In the genomic region with DNA sequence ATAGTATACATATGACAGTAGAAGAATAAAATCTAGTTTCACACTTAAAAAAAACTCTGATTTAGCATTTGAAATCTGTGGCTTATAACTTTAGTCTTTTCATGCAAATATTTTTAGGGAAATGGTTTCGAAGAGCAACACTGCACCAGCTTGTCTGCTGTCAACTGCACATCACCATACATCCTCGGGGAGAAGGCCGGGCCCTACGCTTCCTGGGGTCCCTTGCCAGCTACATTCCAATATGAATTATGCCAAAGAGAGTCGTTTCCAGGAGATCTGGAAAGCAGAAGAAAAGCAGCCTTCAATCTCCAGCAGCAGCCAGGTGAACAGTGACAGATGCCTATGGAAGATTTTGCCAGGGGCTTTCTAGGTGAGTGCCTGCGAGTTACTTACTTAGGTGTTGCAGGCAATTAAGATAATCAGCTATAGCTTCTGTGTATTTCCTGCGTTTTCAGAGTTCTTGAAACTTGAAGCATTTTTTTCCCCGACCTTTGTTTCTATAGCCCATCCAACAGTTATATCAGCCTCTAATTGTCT, we compare ENCODE assay signal across 19 cellular contexts.
A peak's percentile ranks its signal among the peaks of the same experiment; 100 is the strongest.
DNase-seq lines count a peak whose midpoint lies in the region; ATAC-seq, FAIRE-seq and TF ChIP-seq lines count a peak whose summit lies in the region.
"Had no signal": no experiment of that assay in that cellular context is flagged by ENCODE, and none has a peak within 500 bp of the region (broad histone marks: within the 10 kb centered on the region; RNA-seq: fewer than 3 reads in every experiment).

No MANE protein-coding gene starts in this region.

- H3K27me3 ChIP-seq in astrocyte (ENCODE audit: insufficient read depth, low read length) (no peaks in the 10 kb centered on the region), keratinocyte (ENCODE audit: control insufficient read depth, extremely low read depth, insufficient read depth, low read length) (no peaks in the 10 kb centered on the region), upper lobe of right lung (no peaks in the 10 kb centered on the region), hepatocyte (no peaks in the 10 kb centered on the region)
- H3K27me3 ChIP-seq: vagina had no signal

- H3K4me3 ChIP-seq in HEK293 (ENCODE audit: low read depth, low read length) (no peak overlapping the region), astrocyte (ENCODE audit: insufficient read depth, low read depth, low read length) (peak overlapping the region; percentile 2), keratinocyte (ENCODE audit: control insufficient read depth in 2 of 3, extremely low read depth in 1 of 3, insufficient read depth in 2 of 3, low read depth in 1 of 3, low read length in 3 of 3) (peak overlapping the region in 2 of 3 experiments; percentile 1 to 18), upper lobe of right lung (no peak overlapping the region), hepatocyte (no peak overlapping the region)
- H3K4me3 ChIP-seq: GM12878, left ventricle myocardium inferior, vagina had no signal

- H3K4me3 Mint-ChIP-seq in astrocyte (ENCODE audit: unreplicated experiment) (no peak overlapping the region), CD14-positive monocyte (no peak overlapping the region)
- H3K4me3 Mint-ChIP-seq: activated CD4-positive, alpha-beta T cell treated with anti-CD3 and anti-CD28 coated beads, Interleukin-2, amount 10 ng/mL, durations not matched to agents 7 days and 5 days had no signal

- H3K27ac ChIP-seq in HEK293 (ENCODE audit: extremely low read depth, low read depth, low read length) (no peak overlapping the region), astrocyte (ENCODE audit: low read depth, low read length) (peak overlapping the region; percentile 17), keratinocyte (ENCODE audit: control insufficient read depth, insufficient read depth, low read length) (peak overlapping the region; percentile 54), upper lobe of right lung (peak overlapping the region; percentile 26), hepatocyte (no peak overlapping the region)
- H3K27ac ChIP-seq: left ventricle myocardium inferior, parathyroid adenoma, RWPE1, vagina had no signal

- CTCF ChIA-PET in HEK293 (lab: Yijun Ruan, JAX) = interaction anchor here (0.6 to 3.1 kb wide), 4 partner anchors 27 to 47 kb away, joined by 3 to 12 read pairs (median 4); no protein-coding TSS in a partner anchor

- H3K9me3 ChIP-seq in HEK293 (ENCODE audit: control insufficient read depth, insufficient read depth, low read depth, low read length) (no peaks in the 10 kb centered on the region), astrocyte (ENCODE audit: insufficient read depth, low read depth, low read length) (no peaks in the 10 kb centered on the region), keratinocyte (ENCODE audit: control insufficient read depth, low read depth, low read length) (no peaks in the 10 kb centered on the region), upper lobe of right lung (no peaks in the 10 kb centered on the region), hepatocyte (ENCODE audit: low read depth) (no peaks in the 10 kb centered on the region)
- H3K9me3 ChIP-seq: left ventricle myocardium inferior, vagina had no signal

- H2AFZ ChIP-seq in astrocyte (ENCODE audit: low read depth, low read length) (peak overlapping the region; percentile 1), keratinocyte (ENCODE audit: control insufficient read depth, low read length) (peak overlapping the region; percentile 57), hepatocyte (no peak overlapping the region)
- H2AFZ ChIP-seq: parathyroid adenoma had no signal

- H3K9me1 ChIP-seq in keratinocyte (ENCODE audit: control insufficient read depth, extremely low read depth, insufficient read depth, low read length) = no peaks in the 10 kb centered on the region

- H3K9me3 Mint-ChIP-seq in astrocyte (ENCODE audit: unreplicated experiment) (peaks cover 3% of the 10 kb centered on the region), CD14-positive monocyte (no peaks in the 10 kb centered on the region)
- H3K9me3 Mint-ChIP-seq: activated CD4-positive, alpha-beta T cell treated with anti-CD3 and anti-CD28 coated beads, Interleukin-2, amount 10 ng/mL, durations not matched to agents 7 days and 5 days had no signal

- peak overlapping the region; percentile 86 for H3K27ac Mint-ChIP-seq in astrocyte (ENCODE audit: unreplicated experiment)
- H3K27ac Mint-ChIP-seq in CD14-positive monocyte = no peak overlapping the region
- H3K27ac Mint-ChIP-seq: activated CD4-positive, alpha-beta T cell treated with anti-CD3 and anti-CD28 coated beads, Interleukin-2, amount 10 ng/mL, durations not matched to agents 7 days and 5 days had no signal

- H3K36me3 ChIP-seq in HEK293 (ENCODE audit: control insufficient read depth in 2 of 2, insufficient read depth in 1 of 2, low read length in 2 of 2) (no peaks in the 10 kb centered on the region), astrocyte (ENCODE audit: insufficient read depth, low read length) (no peaks in the 10 kb centered on the region), keratinocyte (ENCODE audit: control insufficient read depth in 2 of 2, extremely low read depth in 1 of 2, insufficient read depth in 2 of 2, low read length in 2 of 2) (no peaks in the 10 kb centered on the region), upper lobe of right lung (no peaks in the 10 kb centered on the region), hepatocyte (replicated peaks; ENCODE audit: insufficient read depth, low read depth) (no peaks in the 10 kb centered on the region)
- H3K36me3 ChIP-seq: left ventricle myocardium inferior, vagina had no signal

- H4K20me1 ChIP-seq in astrocyte (ENCODE audit: insufficient read depth, low read length) = no peaks in the 10 kb centered on the region
- no peaks in the 10 kb centered on the region for H4K20me1 ChIP-seq in keratinocyte (ENCODE audit: control insufficient read depth, extremely low read depth, insufficient read depth, low read length)
- H4K20me1 ChIP-seq in hepatocyte (ENCODE audit: insufficient read depth, poor library complexity, severe bottlenecking) = no peaks in the 10 kb centered on the region

- dilution Hi-C loops in keratinocyte (cut with MboI; ENCODE audit: extremely low pct_ligation_motif_present, low sequenced_read_pairs) = no loop called here

- H3K36me3 Mint-ChIP-seq in astrocyte (ENCODE audit: low read depth, unreplicated experiment) (no peaks in the 10 kb centered on the region), CD14-positive monocyte (no peaks in the 10 kb centered on the region)

- no peak for DNase-seq in astrocyte (ENCODE audit: low read depth)
- DNase-seq in keratinocyte (ENCODE audit: low read depth, low spot score) = no peak
- DNase-seq in upper lobe of right lung = no peak
- no peak for DNase-seq in hepatocyte (ENCODE audit: low spot score)
- DNase-seq in CD14-positive monocyte (ENCODE audit: low spot score) = no peak
- DNase-seq in SW480 (ENCODE audit: low spot score) = no peak
- DNase-seq: activated CD4-positive, alpha-beta T cell treated with anti-CD3 and anti-CD28 coated beads, Interleukin-2, amount 10 ng/mL, durations not matched to agents 7 days and 5 days; activated gamma-delta T cell; GDM1; left ventricle myocardium inferior; NCI-H1436 treated with DMSO at 0.1 percent for 48 hours; stimulated activated CD4-positive, alpha-beta T cell treated with anti-CD3 and anti-CD28 coated beads, Interleukin-2, amount 100 ng/mL, for 48 hours had no signal

- H3K9me2 ChIP-seq in hepatocyte (replicated peaks; ENCODE audit: insufficient read depth) = no peaks in the 10 kb centered on the region

- no peaks in the 10 kb centered on the region for H3K27me3 Mint-ChIP-seq in astrocyte (ENCODE audit: low read depth, unreplicated experiment)
- H3K27me3 Mint-ChIP-seq in CD14-positive monocyte (ENCODE audit: low read depth in 3 of 3) = peaks cover 0 to 1% (median 1%) of the 10 kb centered on the region in 3 donors
- H3K27me3 Mint-ChIP-seq: activated CD4-positive, alpha-beta T cell treated with anti-CD3 and anti-CD28 coated beads, Interleukin-2, amount 10 ng/mL, durations not matched to agents 7 days and 5 days had no signal

- H3K4me1 Mint-ChIP-seq in astrocyte (ENCODE audit: low read depth, unreplicated experiment) = peaks cover 28% of the 10 kb centered on the region
- no peaks in the 10 kb centered on the region for H3K4me1 Mint-ChIP-seq in CD14-positive monocyte
- H3K4me1 Mint-ChIP-seq: activated CD4-positive, alpha-beta T cell treated with anti-CD3 and anti-CD28 coated beads, Interleukin-2, amount 10 ng/mL, durations not matched to agents 7 days and 5 days had no signal

- H3K4me1 ChIP-seq in HEK293 (ENCODE audit: control insufficient read depth, insufficient read depth, low read length) = 0 out of 2 replicates have a peak, but pooled peaks cover 5% of the 10 kb centered on the region
- peaks cover 27% of the 10 kb centered on the region for H3K4me1 ChIP-seq in astrocyte (ENCODE audit: insufficient read depth, low read length)
- peaks cover 21% of the 10 kb centered on the region for H3K4me1 ChIP-seq in keratinocyte (ENCODE audit: control insufficient read depth, extremely low read depth, insufficient read depth, low read length)
- H3K4me1 ChIP-seq in upper lobe of right lung = peaks cover 4% of the 10 kb centered on the region
- peaks cover 4% of the 10 kb centered on the region for H3K4me1 ChIP-seq in hepatocyte (ENCODE audit: insufficient read depth)
- H3K4me1 ChIP-seq: left ventricle myocardium inferior, parathyroid adenoma, vagina had no signal

- no peak for TF ChIP-seq CTCF in HEK293 (tag by site-specific recombination; IDR thresholded peaks at IDR 0.05)
- TF ChIP-seq CTCF in astrocyte (IDR thresholded peaks at IDR 0.05; ENCODE audit: insufficient read depth, low read depth, low read length) = no peak
- no peak for TF ChIP-seq CTCF in keratinocyte (optimal IDR thresholded peaks at IDR 0.05 in 1 of 3, IDR thresholded peaks at IDR 0.05 in 1 of 3, conservative IDR thresholded peaks at IDR 0.05 in 1 of 3; ENCODE audit: extremely low read depth in 1 of 3, insufficient read depth in 2 of 3, low read length in 3 of 3)
- no peak for TF ChIP-seq CTCF in upper lobe of right lung (IDR thresholded peaks at IDR 0.05)
- no peak for TF ChIP-seq CTCF in hepatocyte (IDR thresholded peaks at IDR 0.05; ENCODE audit: poor library complexity)
- no peak for TF ChIP-seq CTCF in CD14-positive monocyte (IDR thresholded peaks at IDR 0.05)

- intact Hi-C loops in upper lobe of right lung (cut with DNase I) (no loop called here), CD14-positive monocyte (cut with micrococcal nuclease) (no loop called here)

- H3K9ac ChIP-seq in astrocyte (ENCODE audit: low read length) (no peak overlapping the region), keratinocyte (ENCODE audit: control insufficient read depth, extremely low read depth, insufficient read depth, low read length) (no peak overlapping the region)
- H3K9ac ChIP-seq: parathyroid adenoma had no signal

- POLR2A ChIA-PET in HEK293 (lab: Yijun Ruan, JAX) = no interaction called here

- peak; percentile 5 for FAIRE-seq in astrocyte (lab: Jason Lieb, UNC)
- FAIRE-seq in keratinocyte (lab: Jason Lieb, UNC) = peak; percentile 5
- FAIRE-seq: endometrium, GM12878, HepG2 had no signal

- H3K79me2 ChIP-seq in astrocyte (ENCODE audit: insufficient read depth, low read length) (no peaks in the 10 kb centered on the region), keratinocyte (ENCODE audit: control insufficient read depth, insufficient read depth, low read length) (no peaks in the 10 kb centered on the region), hepatocyte (no peaks in the 10 kb centered on the region)
- H3K79me2 ChIP-seq: parathyroid adenoma had no signal

- H3K4me2 ChIP-seq in astrocyte (ENCODE audit: low read length) (peak overlapping the region; percentile 57), keratinocyte (ENCODE audit: control insufficient read depth, extremely low read depth, insufficient read depth, low read depth, low read length) (peak overlapping the region; percentile 60), hepatocyte (no peak overlapping the region)

- ATAC-seq in upper lobe of right lung = no peak
- ATAC-seq: GM12878, HepG2 had no signal

- 51% methylated on average over 8 of the region's 8 CpGs for WGBS in hepatocyte (ENCODE audit: low lambda C conversion rate, missing lambda C conversion rate)

Comparison
In these comparisons a context has a peak if more than half of its experiments do, and no peak if none do; other contexts are left out.
1. H3K27ac ChIP-seq: peak in astrocyte (single experiment), keratinocyte (single experiment) and upper lobe of right lung (single experiment); none in HEK293 (single experiment) and hepatocyte (single experiment).
2. H3K4me3 ChIP-seq: peak in astrocyte (single experiment) and keratinocyte (2 of 3); none in HEK293 (single experiment), upper lobe of right lung (single experiment) and hepatocyte (single experiment).